ENCODE assay signal across 13 cellular contexts in the genomic region with DNA sequence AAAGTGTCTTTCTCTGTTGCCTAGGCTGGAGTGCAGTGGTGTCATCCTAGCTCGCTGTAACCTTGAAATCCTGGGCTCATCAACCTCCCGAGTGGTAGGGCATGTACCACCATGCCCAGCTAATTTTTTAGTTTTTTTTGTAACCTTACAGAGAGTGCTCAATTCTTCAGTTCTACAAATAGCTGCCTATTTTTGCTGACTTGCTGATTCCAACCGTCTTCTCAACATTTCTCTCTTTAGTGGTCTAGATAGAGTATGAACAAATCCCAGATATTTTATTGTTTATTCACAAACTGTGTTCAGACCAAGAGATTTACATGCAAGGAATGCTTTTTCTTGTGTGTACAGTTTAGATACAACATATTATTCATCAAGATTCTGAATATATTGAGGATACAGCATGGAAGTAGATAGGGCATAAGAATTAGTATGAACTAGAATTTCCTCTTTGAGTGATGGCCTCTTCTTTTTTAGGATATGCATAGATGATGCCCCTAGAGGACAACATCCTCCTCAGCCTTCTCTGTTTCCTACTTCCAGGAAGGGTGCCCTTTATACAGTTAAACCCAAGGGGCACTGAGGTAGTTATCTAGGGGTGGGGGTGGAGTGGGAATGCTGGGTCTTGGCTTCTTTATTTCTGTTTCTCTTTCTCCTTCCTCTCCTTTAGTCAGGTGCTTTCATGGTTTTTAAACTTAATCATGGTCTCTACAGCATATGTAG. TPM values are rescaled to one million over a fixed set of nuclear protein-coding genes. Genes with fewer than 3 reads are reported as not detected.
DNase-seq lines count a peak whose midpoint lies in the region; ATAC-seq and TF ChIP-seq lines count a peak whose summit lies in the region.
"Had no signal": no experiment of that assay in that cellular context is flagged by ENCODE, and none has a peak within 500 bp of the region (broad histone marks: within the 10 kb centered on the region; RNA-seq: fewer than 3 reads in every experiment).

No MANE protein-coding gene starts in this region.

- H3K9ac ChIP-seq in SK-N-SH, result no peak overlapping the region

- no peak overlapping the region for H3K27ac Mint-ChIP-seq in activated naive CD4-positive, alpha-beta T cell treated with anti-CD3 and anti-CD28 coated beads for 36 hours

- no peaks in the 10 kb centered on the region for H3K79me2 ChIP-seq in SK-N-SH (ENCODE audit: insufficient read depth)
- no peaks in the 10 kb centered on the region for H3K79me2 ChIP-seq in OCI-LY7 (ENCODE audit: insufficient read depth, low read depth, low read length)

- H4K20me1 ChIP-seq in SK-N-SH (ENCODE audit: insufficient read depth) (no peaks in the 10 kb centered on the region), OCI-LY7 (ENCODE audit: insufficient read depth, low read length) (no peaks in the 10 kb centered on the region)

- H3K27ac ChIP-seq in SK-N-SH (ENCODE audit: low read depth in 2 of 2, low read length in 1 of 2) (no peak overlapping the region), foreskin keratinocyte (no peak overlapping the region), OCI-LY7 (ENCODE audit: low read depth, low read length, poor library complexity, severe bottlenecking) (no peak overlapping the region)

- H3K9me3 ChIP-seq in SK-N-SH, result no peaks in the 10 kb centered on the region
- H3K9me3 ChIP-seq in OCI-LY7 (ENCODE audit: low read length), result no peaks in the 10 kb centered on the region

- DNase-seq in SK-N-SH (no peak), astrocyte of the spinal cord (ENCODE audit: low read depth, low spot score) (no peak), foreskin keratinocyte (no peak), OCI-LY7 (ENCODE audit: low spot score) (no peak), cerebellar cortex (ENCODE audit: low spot score) (no peak)
- no peak for DNase-seq in activated naive CD4-positive, alpha-beta T cell treated with anti-CD3 and anti-CD28 coated beads for 36 hours
- DNase-seq: DMS153, MM.1S, NCI-H2029, NCI-H2171, RPMI8226 had no signal

- ATAC-seq in SK-N-SH treated with all-trans-retinoic acid at 6 μM for 48 hours (no peak), foreskin keratinocyte (peak; percentile 19), HG03342 (IDR thresholded peaks at IDR 0.05; ENCODE audit: unreplicated experiment) (no peak)

- no peak; the same call in 1 of the 2 replicates for TF ChIP-seq CTCF in SK-N-SH (IDR thresholded peaks at IDR 0.05)
- peak; percentile 3 for TF ChIP-seq CTCF in astrocyte of the spinal cord (IDR thresholded peaks at IDR 0.05; ENCODE audit: low read depth, low read length)
- TF ChIP-seq CTCF in foreskin keratinocyte (conservative IDR thresholded peaks at IDR 0.05), result no peak
- TF ChIP-seq CTCF in OCI-LY7 (conservative IDR thresholded peaks at IDR 0.05; ENCODE audit: low read length), result no peak

- H3K4me3 ChIP-seq in SK-N-SH (ENCODE audit: low read depth in 2 of 2, low read length in 1 of 2), result no peak overlapping the region
- no peak overlapping the region for H3K4me3 ChIP-seq in astrocyte of the spinal cord (ENCODE audit: low read depth, low read length)
- no peak overlapping the region for H3K4me3 ChIP-seq in OCI-LY7 (ENCODE audit: low read depth, low read length, poor library complexity, severe bottlenecking)

- H2AFZ ChIP-seq in SK-N-SH (ENCODE audit: low read depth) (no peak overlapping the region), OCI-LY7 (ENCODE audit: low read length) (no peak overlapping the region)

- in situ Hi-C loops in astrocyte of the spinal cord (cut with HindIII; ENCODE audit: low sequenced_read_pairs), result no loop called here

- TF ChIP-seq RAD21 in SK-N-SH (IDR thresholded peaks at IDR 0.05; ENCODE audit: low read length), result no peak

- H3K4me1 Mint-ChIP-seq in activated naive CD4-positive, alpha-beta T cell treated with anti-CD3 and anti-CD28 coated beads for 36 hours (ENCODE audit: low read depth), result no peaks in the 10 kb centered on the region

- POLR2A ChIA-PET in SK-N-SH (lab: Yijun Ruan, JAX), result interaction anchor here (0.5 kb wide), 1 partner anchor 1224 kb away, joined by 3 read pairs; no protein-coding TSS in a partner anchor
- POLR2A ChIA-PET in OCI-LY7 (lab: Charles Lee), result interaction anchor here (0.6 to 0.9 kb wide), 3 partner anchors 30 to 914 kb away, joined by 3 read pairs; no protein-coding TSS in a partner anchor

- no peaks in the 10 kb centered on the region for H3K9me2 ChIP-seq in SK-N-SH
- no peaks in the 10 kb centered on the region for H3K9me2 ChIP-seq in OCI-LY7 (ENCODE audit: insufficient read depth, low read length)

- CTCF ChIA-PET in SK-N-SH (lab: Yijun Ruan, JAX), result interaction anchor here (0.7 to 2.2 kb wide), 12 partner anchors 8 to 481 kb away, joined by 3 to 15 read pairs (median 4); no protein-coding TSS in a partner anchor
- CTCF ChIA-PET in OCI-LY7 (lab: Charles Lee; ENCODE audit: unreplicated experiment), result interaction anchor here (0.6 kb wide), 1 partner anchor 14 kb away, joined by 4 read pairs; no protein-coding TSS in a partner anchor
- CTCF ChIA-PET in activated naive CD4-positive, alpha-beta T cell treated with anti-CD3 and anti-CD28 coated beads for 36 hours (lab: Charles Lee), result no interaction called here

- H3K27me3 Mint-ChIP-seq in activated naive CD4-positive, alpha-beta T cell treated with anti-CD3 and anti-CD28 coated beads for 36 hours (ENCODE audit: low read depth), result no peaks in the 10 kb centered on the region

- no peak overlapping the region for H3K4me3 Mint-ChIP-seq in activated naive CD4-positive, alpha-beta T cell treated with anti-CD3 and anti-CD28 coated beads for 36 hours

- WGBS in SK-N-SH (ENCODE audit: low lambda C conversion rate), result 98% methylated on average over 3 of the region's 3 CpGs

- H3K4me1 ChIP-seq in SK-N-SH (ENCODE audit: control insufficient read depth in 1 of 2, insufficient read depth in 2 of 2, low read depth in 1 of 2, low read length in 1 of 2) (peaks cover 6 to 36% of the 10 kb centered on the region in 2 experiments), foreskin keratinocyte (peaks cover 9% of the 10 kb centered on the region), OCI-LY7 (ENCODE audit: insufficient read depth, low read length, poor library complexity, severe bottlenecking) (no peaks in the 10 kb centered on the region)

- H3K27me3 ChIP-seq in SK-N-SH (ENCODE audit: insufficient read depth) (no peaks in the 10 kb centered on the region), foreskin keratinocyte (no peaks in the 10 kb centered on the region)

- H3K4me2 ChIP-seq in SK-N-SH (no peak overlapping the region), OCI-LY7 (ENCODE audit: low read length) (no peak overlapping the region)

- no peaks in the 10 kb centered on the region for H3K9me3 Mint-ChIP-seq in activated naive CD4-positive, alpha-beta T cell treated with anti-CD3 and anti-CD28 coated beads for 36 hours

- H3F3A ChIP-seq in SK-N-SH (replicated peaks; ENCODE audit: insufficient read depth), result peaks cover 31% of the 10 kb centered on the region

- TF ChIP-seq EP300 in SK-N-SH (IDR thresholded peaks at IDR 0.05; ENCODE audit: borderline replicate concordance in 1 of 2, low read depth in 1 of 2, low read length in 1 of 2), result no peak

- intact Hi-C loops in OCI-LY7 (cut with micrococcal nuclease; ENCODE audit: unreplicated experiment), result no loop called here
- intact Hi-C loops in activated naive CD4-positive, alpha-beta T cell treated with anti-CD3 and anti-CD28 coated beads for 36 hours (cut with micrococcal nuclease), result loop anchor here (1.0 kb wide), 1 partner anchor 165 kb away; no protein-coding TSS in a partner anchor

- peaks cover 38% of the 10 kb centered on the region for H3K36me3 Mint-ChIP-seq in activated naive CD4-positive, alpha-beta T cell treated with anti-CD3 and anti-CD28 coated beads for 36 hours (ENCODE audit: low read depth)

- no TSS peak for BruUV-seq in OCI-LY7 (replicated peaks; lab: Mats Ljungman, UMichigan)

- H3K36me3 ChIP-seq in SK-N-SH (replicated peaks in 1 of 2; ENCODE audit: control insufficient read depth in 1 of 2, insufficient read depth in 2 of 2, low read length in 1 of 2) (peaks cover 40 to 72% of the 10 kb centered on the region in 2 experiments), OCI-LY7 (ENCODE audit: insufficient read depth, low read length) (peaks cover 39% of the 10 kb centered on the region)

TF ChIP-seq in SK-N-SH treated with all-trans-retinoic acid at 6 μM for 48 hours, 23 proteins besides CTCF, POLR2A, EP300 and RAD21 (continues in another document):
- TF ChIP-seq ZNF70 (CRISPR knock-in tag; IDR thresholded peaks at IDR 0.05) (no peak), ARNTL (CRISPR knock-in tag; IDR thresholded peaks at IDR 0.05; ENCODE audit: borderline replicate concordance, low read depth) (no peak), TCF4 (CRISPR knock-in tag; IDR thresholded peaks at IDR 0.05; ENCODE audit: borderline replicate concordance) (no peak)

TF ChIP-seq in SK-N-SH, 30 proteins besides CTCF, POLR2A, EP300 and RAD21:
- TF ChIP-seq RXRA (IDR thresholded peaks at IDR 0.05; ENCODE audit: borderline replicate concordance, low read depth) (no peak), GABPA (IDR thresholded peaks at IDR 0.05; ENCODE audit: low read depth) (no peak), SIN3A (IDR thresholded peaks at IDR 0.05; ENCODE audit: borderline replicate concordance, low read depth, low read length) (no peak), POLR2AphosphoS5 (IDR thresholded peaks at IDR 0.05; ENCODE audit: low read depth, low read length) (no peak), SMC3 (IDR thresholded peaks at IDR 0.05; ENCODE audit: low read depth, low read length) (no peak), MXI1 (IDR thresholded peaks at IDR 0.05; ENCODE audit: low read depth, low read length) (no peak), FOXJ3 (CRISPR knock-in tag; IDR thresholded peaks at IDR 0.05) (no peak)
TF ChIP-seq in SK-N-SH: peak in this region for 0.

RNA-seq across cellular contexts. Expression of a gene that starts 26.0 kb away (rescaled TPM):
- 12.1 and 13.8 TPM in 2 replicates for polyA plus RNA-seq in SK-N-SH (2012; rRNA removed)
- polyA plus RNA-seq in SK-N-SH (2012; cell fraction: cytosol; rRNA removed), result 20.0 and 32.2 TPM in 2 replicates
- 4.4 and 6.7 TPM in 2 replicates for polyA plus RNA-seq in SK-N-SH (2012; cell fraction: nucleus; rRNA removed)
- 21.0 and 22.2 TPM in 2 replicates for total RNA-seq in foreskin keratinocyte
- 12.5 and 15.2 TPM in 2 replicates for polyA plus RNA-seq in foreskin keratinocyte
- total RNA-seq in OCI-LY7 (2014; rRNA removed; shearing (Covaris generic)), result 21.1 and 32.4 TPM in 2 replicates
- total RNA-seq in OCI-LY7 (2022), result 23.3 and 24.1 TPM in 2 replicates
- 10 to 100 TPM; 20.2 to 20.8 TPM for total RNA-seq in activated naive CD4-positive, alpha-beta T cell treated with anti-CD3 and anti-CD28 coated beads for 36 hours
